Comparison of ENCODE assay signal across 15 cellular contexts in the genomic region with DNA sequence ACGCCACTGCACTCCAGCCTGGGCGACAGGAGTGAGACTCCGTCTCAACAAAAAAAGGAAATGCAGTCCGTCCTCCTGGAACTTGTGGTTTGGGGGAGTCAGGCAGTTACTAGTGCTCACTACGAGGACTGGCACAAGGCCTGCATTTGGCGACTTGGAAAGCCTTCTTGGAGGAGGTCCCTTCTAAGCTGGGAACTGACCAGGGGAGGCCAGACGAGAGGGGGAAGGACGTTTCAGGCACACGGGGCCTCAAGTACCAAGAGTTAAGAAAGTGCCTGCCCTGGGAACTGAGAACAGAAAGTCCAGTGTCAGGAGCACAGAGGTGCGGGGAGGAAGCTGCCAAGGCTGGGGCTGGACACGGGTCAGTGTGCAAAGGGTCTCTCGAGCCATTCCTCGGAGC.
DNase-seq lines count a peak whose midpoint lies in the region; ATAC-seq and TF ChIP-seq lines count a peak whose summit lies in the region.
"Had no signal": no experiment of that assay in that cellular context is flagged by ENCODE, and none has a peak within 500 bp of the region (broad histone marks: within the 10 kb centered on the region; RNA-seq: fewer than 3 reads in every experiment).

No MANE protein-coding gene starts in this region.

- peak; percentile 5 to 43 for ATAC-seq in left cardiac atrium
- ATAC-seq in effector memory CD8-positive, alpha-beta T cell (replicated peaks): no peak
- ATAC-seq in HG02981 (IDR thresholded peaks at IDR 0.05; ENCODE audit: unreplicated experiment): no peak
- ATAC-seq: natural killer cell treated with Interleukin-12 subunit alpha and Interleukin-12 subunit beta and Interleukin-15 and Interleukin-18, amount 100 ng/mL, for 72 hours had no signal

- peak overlapping the region; percentile 100 for H3K27ac ChIP-seq in VCaP

- H3K4me1 Mint-ChIP-seq in CD14-positive monocyte: peaks cover 40% of the 10 kb centered on the region
- peaks cover 12% of the 10 kb centered on the region for H3K4me1 Mint-ChIP-seq in progenitor cell of endocrine pancreas (ENCODE audit: low read depth)
- H3K4me1 Mint-ChIP-seq in effector memory CD8-positive, alpha-beta T cell (ENCODE audit: low read depth in 2 of 2): peaks cover 7 to 8% of the 10 kb centered on the region in 2 donors
- H3K4me1 Mint-ChIP-seq: activated CD4-positive, alpha-beta T cell treated with anti-CD3 and anti-CD28 coated beads, Interleukin-2, amount 10 ng/mL, durations not matched to agents 24 days and 14 days had no signal

- H3K27me3 Mint-ChIP-seq in CD14-positive monocyte (ENCODE audit: low read depth in 3 of 3) (peaks cover 0 to 4% (median 2%) of the 10 kb centered on the region in 3 donors), progenitor cell of endocrine pancreas (no peaks in the 10 kb centered on the region)
- no peaks in the 10 kb centered on the region for H3K27me3 Mint-ChIP-seq in effector memory CD8-positive, alpha-beta T cell
- H3K27me3 Mint-ChIP-seq: activated CD4-positive, alpha-beta T cell treated with anti-CD3 and anti-CD28 coated beads, Interleukin-2, amount 10 ng/mL, durations not matched to agents 24 days and 14 days; central memory CD8-positive, alpha-beta T cell; natural killer cell treated with Interleukin-12 subunit alpha and Interleukin-12 subunit beta and Interleukin-15 and Interleukin-18, amount 100 ng/mL, for 72 hours had no signal

- H3K4me3 Mint-ChIP-seq in CD14-positive monocyte: peak overlapping the region; percentile 31 to 46
- H3K4me3 Mint-ChIP-seq in progenitor cell of endocrine pancreas (ENCODE audit: low read depth): no peak overlapping the region
- no peak overlapping the region for H3K4me3 Mint-ChIP-seq in effector memory CD8-positive, alpha-beta T cell
- H3K4me3 Mint-ChIP-seq: activated CD4-positive, alpha-beta T cell treated with anti-CD3 and anti-CD28 coated beads, Interleukin-2, amount 10 ng/mL, durations not matched to agents 24 days and 14 days; central memory CD8-positive, alpha-beta T cell; natural killer cell treated with Interleukin-12 subunit alpha and Interleukin-12 subunit beta and Interleukin-15 and Interleukin-18, amount 100 ng/mL, for 72 hours had no signal

- DNase-seq in CD14-positive monocyte (ENCODE audit: low spot score) (no peak), left cardiac atrium (no peak), progenitor cell of endocrine pancreas (ENCODE audit: low spot score, unreplicated experiment) (no peak), GDM1 (lab: John Stamatoyannopoulos, UW) (no peak), NCI-H345 (lab: John Stamatoyannopoulos, UW) (no peak)
- DNase-seq in effector memory CD8-positive, alpha-beta T cell: no peak
- DNase-seq: activated CD4-positive, alpha-beta T cell treated with anti-CD3 and anti-CD28 coated beads, Interleukin-2, amount 10 ng/mL, durations not matched to agents 24 days and 14 days; H9; NCI-H1436 treated with DMSO at 0.1 percent for 48 hours; NCI-H82; stimulated activated CD4-positive, alpha-beta T cell treated with anti-CD3 and anti-CD28 coated beads, Interleukin-12 subunit alpha, Interleukin-12 subunit beta, amount 100 ng/mL, for 4 hours had no signal

- H3K9me3 Mint-ChIP-seq in CD14-positive monocyte (no peaks in the 10 kb centered on the region), progenitor cell of endocrine pancreas (ENCODE audit: low read depth) (no peaks in the 10 kb centered on the region)
- H3K9me3 Mint-ChIP-seq in effector memory CD8-positive, alpha-beta T cell: no peaks in the 10 kb centered on the region
- H3K9me3 Mint-ChIP-seq: activated CD4-positive, alpha-beta T cell treated with anti-CD3 and anti-CD28 coated beads, Interleukin-2, amount 10 ng/mL, durations not matched to agents 24 days and 14 days; central memory CD8-positive, alpha-beta T cell; H9; natural killer cell treated with Interleukin-12 subunit alpha and Interleukin-12 subunit beta and Interleukin-15 and Interleukin-18, amount 100 ng/mL, for 72 hours had no signal

- intact Hi-C loops in CD14-positive monocyte (cut with micrococcal nuclease) (no loop called here), left cardiac atrium (cut with DNase I) (no loop called here)

- peak overlapping the region; percentile 70 to 94 (median 83) for H3K27ac Mint-ChIP-seq in CD14-positive monocyte
- peak overlapping the region; percentile 87 for H3K27ac Mint-ChIP-seq in progenitor cell of endocrine pancreas
- H3K27ac Mint-ChIP-seq in effector memory CD8-positive, alpha-beta T cell: no peak overlapping the region
- H3K27ac Mint-ChIP-seq: activated CD4-positive, alpha-beta T cell treated with anti-CD3 and anti-CD28 coated beads, Interleukin-2, amount 10 ng/mL, durations not matched to agents 24 days and 14 days; natural killer cell treated with Interleukin-12 subunit alpha and Interleukin-12 subunit beta and Interleukin-15 and Interleukin-18, amount 100 ng/mL, for 72 hours had no signal

- TF ChIP-seq CTCF in CD14-positive monocyte (IDR thresholded peaks at IDR 0.05) (no peak), VCaP (conservative IDR thresholded peaks at IDR 0.05) (no peak), progenitor cell of endocrine pancreas (IDR thresholded peaks at IDR 0.05; ENCODE audit: unreplicated experiment) (no peak)

- H3K36me3 Mint-ChIP-seq in CD14-positive monocyte (peaks cover 47 to 84% of the 10 kb centered on the region in 2 donors), progenitor cell of endocrine pancreas (ENCODE audit: insufficient read depth) (peaks cover 10% of the 10 kb centered on the region)
- H3K36me3 Mint-ChIP-seq in effector memory CD8-positive, alpha-beta T cell (ENCODE audit: insufficient read depth): peaks cover 20% of the 10 kb centered on the region
- H3K36me3 Mint-ChIP-seq: natural killer cell treated with Interleukin-12 subunit alpha and Interleukin-12 subunit beta and Interleukin-15 and Interleukin-18, amount 100 ng/mL, for 72 hours had no signal

Comparison
In these comparisons a context has a peak if more than half of its experiments do, and no peak if none do; other contexts are left out.
1. H3K27ac Mint-ChIP-seq: peak in CD14-positive monocyte (7 of 7) and progenitor cell of endocrine pancreas (single experiment); none in effector memory CD8-positive, alpha-beta T cell (0 of 2).
2. H3K4me3 Mint-ChIP-seq: peak in CD14-positive monocyte (2 of 2); none in progenitor cell of endocrine pancreas (single experiment) and effector memory CD8-positive, alpha-beta T cell (0 of 2).
3. ATAC-seq: peak in left cardiac atrium (2 of 2); none in effector memory CD8-positive, alpha-beta T cell (single experiment) and HG02981 (single experiment).